Comparison of ENCODE assay signal across 1 cellular context in the genomic region with DNA sequence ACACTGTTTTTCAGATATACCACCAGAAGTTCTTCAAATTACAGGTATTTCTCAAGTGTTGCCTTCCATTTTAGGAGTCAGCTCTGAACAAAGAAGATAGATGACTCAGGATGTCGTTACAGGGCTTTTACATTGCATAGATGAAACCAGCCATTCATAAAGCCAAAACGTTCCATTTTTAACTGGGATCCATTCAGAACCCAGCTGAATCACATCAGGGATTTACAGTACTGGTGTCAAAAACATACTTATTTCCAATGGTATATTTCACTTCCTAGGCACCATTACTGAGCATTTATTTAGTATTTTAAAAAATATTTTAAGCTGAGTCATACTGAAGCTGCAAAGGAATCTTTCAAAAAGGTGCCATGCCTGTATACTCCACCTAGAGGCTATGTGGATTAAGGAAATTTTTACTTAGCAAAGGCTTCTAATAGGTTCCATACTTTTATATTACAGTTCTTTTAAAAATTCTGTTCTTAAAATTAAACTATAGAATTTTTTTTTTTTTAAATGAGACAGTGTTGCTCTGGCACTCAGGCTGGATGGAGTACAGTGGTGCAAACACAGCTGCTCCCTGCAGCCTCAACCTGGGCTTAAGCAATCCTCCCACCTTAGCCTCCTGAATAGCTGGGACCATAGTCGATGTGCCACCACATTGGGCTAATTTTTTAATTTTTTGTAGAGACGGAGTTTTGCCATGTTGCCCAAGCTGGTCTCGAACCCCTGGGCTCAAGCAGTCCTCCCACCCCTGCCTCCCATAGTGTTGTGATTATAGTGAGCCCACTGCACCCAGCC.
TF ChIP-seq lines count a peak whose summit lies in the region.

No MANE protein-coding gene starts in this region.

TF ChIP-seq in GM12878, 131 proteins besides CTCF, POLR2A, EP300 and RAD21 (continued from another document):
- TF ChIP-seq, protein P1, sequence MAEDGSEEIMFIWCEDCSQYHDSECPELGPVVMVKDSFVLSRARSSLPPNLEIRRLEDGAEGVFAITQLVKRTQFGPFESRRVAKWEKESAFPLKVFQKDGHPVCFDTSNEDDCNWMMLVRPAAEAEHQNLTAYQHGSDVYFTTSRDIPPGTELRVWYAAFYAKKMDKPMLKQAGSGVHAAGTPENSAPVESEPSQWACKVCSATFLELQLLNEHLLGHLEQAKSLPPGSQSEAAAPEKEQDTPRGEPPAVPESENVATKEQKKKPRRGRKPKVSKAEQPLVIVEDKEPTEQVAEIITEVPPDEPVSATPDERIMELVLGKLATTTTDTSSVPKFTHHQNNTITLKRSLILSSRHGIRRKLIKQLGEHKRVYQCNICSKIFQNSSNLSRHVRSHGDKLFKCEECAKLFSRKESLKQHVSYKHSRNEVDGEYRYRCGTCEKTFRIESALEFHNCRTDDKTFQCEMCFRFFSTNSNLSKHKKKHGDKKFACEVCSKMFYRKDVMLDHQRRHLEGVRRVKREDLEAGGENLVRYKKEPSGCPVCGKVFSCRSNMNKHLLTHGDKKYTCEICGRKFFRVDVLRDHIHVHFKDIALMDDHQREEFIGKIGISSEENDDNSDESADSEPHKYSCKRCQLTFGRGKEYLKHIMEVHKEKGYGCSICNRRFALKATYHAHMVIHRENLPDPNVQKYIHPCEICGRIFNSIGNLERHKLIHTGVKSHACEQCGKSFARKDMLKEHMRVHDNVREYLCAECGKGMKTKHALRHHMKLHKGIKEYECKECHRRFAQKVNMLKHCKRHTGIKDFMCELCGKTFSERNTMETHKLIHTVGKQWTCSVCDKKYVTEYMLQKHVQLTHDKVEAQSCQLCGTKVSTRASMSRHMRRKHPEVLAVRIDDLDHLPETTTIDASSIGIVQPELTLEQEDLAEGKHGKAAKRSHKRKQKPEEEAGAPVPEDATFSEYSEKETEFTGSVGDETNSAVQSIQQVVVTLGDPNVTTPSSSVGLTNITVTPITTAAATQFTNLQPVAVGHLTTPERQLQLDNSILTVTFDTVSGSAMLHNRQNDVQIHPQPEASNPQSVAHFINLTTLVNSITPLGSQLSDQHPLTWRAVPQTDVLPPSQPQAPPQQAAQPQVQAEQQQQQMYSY (CRISPR knock-in tag; IDR thresholded peaks at IDR 0.05), result no peak
- TF ChIP-seq BMI1 (IDR thresholded peaks at IDR 0.05; ENCODE audit: borderline replicate concordance) (no peak), RAD51 (IDR thresholded peaks at IDR 0.05) (no peak), NFIC (IDR thresholded peaks at IDR 0.05; ENCODE audit: low read depth, low read length) (peak; percentile 47), REST (IDR thresholded peaks at IDR 0.05; ENCODE audit: low read depth, low read length) (no peak), BACH1 (IDR thresholded peaks at IDR 0.05; ENCODE audit: borderline replicate concordance) (peak; percentile 98), SP1 (IDR thresholded peaks at IDR 0.05; ENCODE audit: low read depth, low read length) (no peak), CBX5 (IDR thresholded peaks at IDR 0.05; ENCODE audit: low read depth) (0 out of 2 replicates have a peak, but pooled peaks have one; percentile 62), SIN3A (IDR thresholded peaks at IDR 0.05; ENCODE audit: low read depth, low read length) (no peak), EED (IDR thresholded peaks at IDR 0.05; ENCODE audit: low read depth) (no peak), DPF2 (IDR thresholded peaks at IDR 0.05) (no peak), SMARCA5 (IDR thresholded peaks at IDR 0.05) (0 out of 2 replicates have a peak, but pooled peaks have one; percentile 56), E2F8 (IDR thresholded peaks at IDR 0.05; ENCODE audit: low read depth, partially characterized antibody) (no peak), ZNF622 (IDR thresholded peaks at IDR 0.05) (no peak), PML (IDR thresholded peaks at IDR 0.05; ENCODE audit: low read length) (peak; percentile 44; the same call in 1 of the 2 replicates), FOS (IDR thresholded peaks at IDR 0.05; ENCODE audit: borderline replicate concordance, extremely low read depth, insufficient read length) (no peak), RCOR1 (conservative IDR thresholded peaks at IDR 0.05; ENCODE audit: low read depth, low read length) (no peak), SUPT20H (IDR thresholded peaks at IDR 0.05; ENCODE audit: borderline replicate concordance, control insufficient read depth, low read depth, low read length) (no peak), CBFB (IDR thresholded peaks at IDR 0.05; ENCODE audit: low read depth) (no peak), WRNIP1 (IDR thresholded peaks at IDR 0.05; ENCODE audit: borderline replicate concordance, low read depth, low read length) (no peak), ATF7 (IDR thresholded peaks at IDR 0.05; ENCODE audit: low read depth) (no peak)
- TF ChIP-seq, protein P2, sequence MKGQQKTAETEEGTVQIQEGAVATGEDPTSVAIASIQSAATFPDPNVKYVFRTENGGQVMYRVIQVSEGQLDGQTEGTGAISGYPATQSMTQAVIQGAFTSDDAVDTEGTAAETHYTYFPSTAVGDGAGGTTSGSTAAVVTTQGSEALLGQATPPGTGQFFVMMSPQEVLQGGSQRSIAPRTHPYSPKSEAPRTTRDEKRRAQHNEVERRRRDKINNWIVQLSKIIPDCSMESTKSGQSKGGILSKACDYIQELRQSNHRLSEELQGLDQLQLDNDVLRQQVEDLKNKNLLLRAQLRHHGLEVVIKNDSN (IDR thresholded peaks at IDR 0.05; ENCODE audit: borderline replicate concordance, extremely low read length, insufficient read depth, low read depth, low read length), result no peak
- TF ChIP-seq, protein P3, sequence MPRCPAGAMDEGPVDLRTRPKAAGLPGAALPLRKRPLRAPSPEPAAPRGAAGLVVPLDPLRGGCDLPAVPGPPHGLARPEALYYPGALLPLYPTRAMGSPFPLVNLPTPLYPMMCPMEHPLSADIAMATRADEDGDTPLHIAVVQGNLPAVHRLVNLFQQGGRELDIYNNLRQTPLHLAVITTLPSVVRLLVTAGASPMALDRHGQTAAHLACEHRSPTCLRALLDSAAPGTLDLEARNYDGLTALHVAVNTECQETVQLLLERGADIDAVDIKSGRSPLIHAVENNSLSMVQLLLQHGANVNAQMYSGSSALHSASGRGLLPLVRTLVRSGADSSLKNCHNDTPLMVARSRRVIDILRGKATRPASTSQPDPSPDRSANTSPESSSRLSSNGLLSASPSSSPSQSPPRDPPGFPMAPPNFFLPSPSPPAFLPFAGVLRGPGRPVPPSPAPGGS (IDR thresholded peaks at IDR 0.05; ENCODE audit: borderline replicate concordance, insufficient read depth, low read depth, low read length, poor library complexity, severe bottlenecking), result no peak
- TF ChIP-seq, protein P4, sequence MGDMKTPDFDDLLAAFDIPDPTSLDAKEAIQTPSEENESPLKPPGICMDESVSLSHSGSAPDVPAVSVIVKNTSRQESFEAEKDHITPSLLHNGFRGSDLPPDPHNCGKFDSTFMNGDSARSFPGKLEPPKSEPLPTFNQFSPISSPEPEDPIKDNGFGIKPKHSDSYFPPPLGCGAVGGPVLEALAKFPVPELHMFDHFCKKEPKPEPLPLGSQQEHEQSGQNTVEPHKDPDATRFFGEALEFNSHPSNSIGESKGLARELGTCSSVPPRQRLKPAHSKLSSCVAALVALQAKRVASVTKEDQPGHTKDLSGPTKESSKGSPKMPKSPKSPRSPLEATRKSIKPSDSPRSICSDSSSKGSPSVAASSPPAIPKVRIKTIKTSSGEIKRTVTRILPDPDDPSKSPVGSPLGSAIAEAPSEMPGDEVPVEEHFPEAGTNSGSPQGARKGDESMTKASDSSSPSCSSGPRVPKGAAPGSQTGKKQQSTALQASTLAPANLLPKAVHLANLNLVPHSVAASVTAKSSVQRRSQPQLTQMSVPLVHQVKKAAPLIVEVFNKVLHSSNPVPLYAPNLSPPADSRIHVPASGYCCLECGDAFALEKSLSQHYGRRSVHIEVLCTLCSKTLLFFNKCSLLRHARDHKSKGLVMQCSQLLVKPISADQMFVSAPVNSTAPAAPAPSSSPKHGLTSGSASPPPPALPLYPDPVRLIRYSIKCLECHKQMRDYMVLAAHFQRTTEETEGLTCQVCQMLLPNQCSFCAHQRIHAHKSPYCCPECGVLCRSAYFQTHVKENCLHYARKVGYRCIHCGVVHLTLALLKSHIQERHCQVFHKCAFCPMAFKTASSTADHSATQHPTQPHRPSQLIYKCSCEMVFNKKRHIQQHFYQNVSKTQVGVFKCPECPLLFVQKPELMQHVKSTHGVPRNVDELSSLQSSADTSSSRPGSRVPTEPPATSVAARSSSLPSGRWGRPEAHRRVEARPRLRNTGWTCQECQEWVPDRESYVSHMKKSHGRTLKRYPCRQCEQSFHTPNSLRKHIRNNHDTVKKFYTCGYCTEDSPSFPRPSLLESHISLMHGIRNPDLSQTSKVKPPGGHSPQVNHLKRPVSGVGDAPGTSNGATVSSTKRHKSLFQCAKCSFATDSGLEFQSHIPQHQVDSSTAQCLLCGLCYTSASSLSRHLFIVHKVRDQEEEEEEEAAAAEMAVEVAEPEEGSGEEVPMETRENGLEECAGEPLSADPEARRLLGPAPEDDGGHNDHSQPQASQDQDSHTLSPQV (IDR thresholded peaks at IDR 0.05), result no peak
- TF ChIP-seq, protein P5, sequence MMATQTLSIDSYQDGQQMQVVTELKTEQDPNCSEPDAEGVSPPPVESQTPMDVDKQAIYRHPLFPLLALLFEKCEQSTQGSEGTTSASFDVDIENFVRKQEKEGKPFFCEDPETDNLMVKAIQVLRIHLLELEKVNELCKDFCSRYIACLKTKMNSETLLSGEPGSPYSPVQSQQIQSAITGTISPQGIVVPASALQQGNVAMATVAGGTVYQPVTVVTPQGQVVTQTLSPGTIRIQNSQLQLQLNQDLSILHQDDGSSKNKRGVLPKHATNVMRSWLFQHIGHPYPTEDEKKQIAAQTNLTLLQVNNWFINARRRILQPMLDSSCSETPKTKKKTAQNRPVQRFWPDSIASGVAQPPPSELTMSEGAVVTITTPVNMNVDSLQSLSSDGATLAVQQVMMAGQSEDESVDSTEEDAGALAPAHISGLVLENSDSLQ (IDR thresholded peaks at IDR 0.05), result no peak
- TF ChIP-seq, protein P6, sequence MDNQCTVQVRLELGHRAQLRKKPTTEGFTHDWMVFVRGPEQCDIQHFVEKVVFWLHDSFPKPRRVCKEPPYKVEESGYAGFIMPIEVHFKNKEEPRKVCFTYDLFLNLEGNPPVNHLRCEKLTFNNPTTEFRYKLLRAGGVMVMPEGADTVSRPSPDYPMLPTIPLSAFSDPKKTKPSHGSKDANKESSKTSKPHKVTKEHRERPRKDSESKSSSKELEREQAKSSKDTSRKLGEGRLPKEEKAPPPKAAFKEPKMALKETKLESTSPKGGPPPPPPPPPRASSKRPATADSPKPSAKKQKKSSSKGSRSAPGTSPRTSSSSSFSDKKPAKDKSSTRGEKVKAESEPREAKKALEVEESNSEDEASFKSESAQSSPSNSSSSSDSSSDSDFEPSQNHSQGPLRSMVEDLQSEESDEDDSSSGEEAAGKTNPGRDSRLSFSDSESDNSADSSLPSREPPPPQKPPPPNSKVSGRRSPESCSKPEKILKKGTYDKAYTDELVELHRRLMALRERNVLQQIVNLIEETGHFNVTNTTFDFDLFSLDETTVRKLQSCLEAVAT (IDR thresholded peaks at IDR 0.05), result no peak
- TF ChIP-seq, protein P7, sequence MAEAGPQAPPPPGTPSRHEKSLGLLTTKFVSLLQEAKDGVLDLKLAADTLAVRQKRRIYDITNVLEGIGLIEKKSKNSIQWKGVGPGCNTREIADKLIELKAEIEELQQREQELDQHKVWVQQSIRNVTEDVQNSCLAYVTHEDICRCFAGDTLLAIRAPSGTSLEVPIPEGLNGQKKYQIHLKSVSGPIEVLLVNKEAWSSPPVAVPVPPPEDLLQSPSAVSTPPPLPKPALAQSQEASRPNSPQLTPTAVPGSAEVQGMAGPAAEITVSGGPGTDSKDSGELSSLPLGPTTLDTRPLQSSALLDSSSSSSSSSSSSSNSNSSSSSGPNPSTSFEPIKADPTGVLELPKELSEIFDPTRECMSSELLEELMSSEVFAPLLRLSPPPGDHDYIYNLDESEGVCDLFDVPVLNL (IDR thresholded peaks at IDR 0.05; ENCODE audit: low read depth, low read length), result no peak
TF ChIP-seq in GM12878: peak in this region for 11.
